ENCODE assay signal across 8 cellular contexts in genomic region chr11:72585762-72586590, GRCh38.
DNase-seq lines count a peak whose midpoint lies in the region; ATAC-seq lines count a peak whose summit lies in the region.

No MANE protein-coding gene starts in this region.

- no peak overlapping the region for H3K27ac Mint-ChIP-seq in activated CD8-positive, alpha-beta T cell treated with anti-CD3 and anti-CD28 coated beads, Interleukin-2, amount 10 ng/mL, durations not matched to agents 7 days and 5 days

- peaks cover 51% of the 10 kb centered on the region for H3K27me3 Mint-ChIP-seq in activated CD8-positive, alpha-beta T cell treated with anti-CD3 and anti-CD28 coated beads, Interleukin-2, amount 10 ng/mL, durations not matched to agents 7 days and 5 days (ENCODE audit: low read depth)

- no peak overlapping the region for H3K4me3 Mint-ChIP-seq in activated CD8-positive, alpha-beta T cell treated with anti-CD3 and anti-CD28 coated beads, Interleukin-2, amount 10 ng/mL, durations not matched to agents 7 days and 5 days

- H3K9me3 Mint-ChIP-seq in activated CD8-positive, alpha-beta T cell treated with anti-CD3 and anti-CD28 coated beads, Interleukin-2, amount 10 ng/mL, durations not matched to agents 7 days and 5 days (ENCODE audit: insufficient read depth) = no peaks in the 10 kb centered on the region

- peaks cover 32% of the 10 kb centered on the region for H3K4me1 Mint-ChIP-seq in activated CD8-positive, alpha-beta T cell treated with anti-CD3 and anti-CD28 coated beads, Interleukin-2, amount 10 ng/mL, durations not matched to agents 7 days and 5 days (ENCODE audit: low read depth)

- CTCF ChIA-PET in activated CD8-positive, alpha-beta T cell treated with anti-CD3 and anti-CD28 coated beads, Interleukin-2, amount 10 ng/mL, durations not matched to agents 7 days and 5 days (lab: Charles Lee) = interaction anchor here (0.6 to 10.6 kb wide), 20 partner anchors 11 to 594 kb away, joined by 3 to 132 read pairs (median 4); no protein-coding TSS in a partner anchor

- DNase-seq in COR-L47 (lab: John Stamatoyannopoulos, UW) (peak; percentile 64), NCI-H748 (lab: John Stamatoyannopoulos, UW; ENCODE audit: unreplicated experiment) (peak; percentile 70), midbrain (lab: John Stamatoyannopoulos, UW) (peak; percentile 50), OCI-M2 (lab: John Stamatoyannopoulos, UW; ENCODE audit: unreplicated experiment) (no peak)
- peak; percentile 77 for DNase-seq in activated CD8-positive, alpha-beta T cell treated with anti-CD3 and anti-CD28 coated beads, Interleukin-2, amount 10 ng/mL, durations not matched to agents 7 days and 5 days
- DNase-seq in effector CD8-positive, alpha-beta T cell (lab: John Stamatoyannopoulos, UW) = peak; percentile 40
- peak; percentile 28 to 33 for DNase-seq in stimulated activated CD8-positive, alpha-beta memory T cell treated with anti-CD3 and anti-CD28 coated beads, Interleukin-7, amount 100 ng/mL, for 48 hours (ENCODE audit: extremely low read depth in 1 of 2, low read depth in 1 of 2)

- POLR2A ChIA-PET in activated CD8-positive, alpha-beta T cell treated with anti-CD3 and anti-CD28 coated beads, Interleukin-2, amount 10 ng/mL, durations not matched to agents 7 days and 5 days (lab: Charles Lee) = no interaction called here

- H3K36me3 Mint-ChIP-seq in activated CD8-positive, alpha-beta T cell treated with anti-CD3 and anti-CD28 coated beads, Interleukin-2, amount 10 ng/mL, durations not matched to agents 7 days and 5 days (ENCODE audit: low read depth) = no peaks in the 10 kb centered on the region

- peak; percentile 54 for ATAC-seq in HG03095 (IDR thresholded peaks at IDR 0.05; ENCODE audit: unreplicated experiment)
- ATAC-seq in activated CD8-positive, alpha-beta T cell treated with anti-CD3 and anti-CD28 coated beads, Interleukin-2, amount 10 ng/mL, durations not matched to agents 7 days and 5 days = peak; percentile 73
